In the genomic region with DNA sequence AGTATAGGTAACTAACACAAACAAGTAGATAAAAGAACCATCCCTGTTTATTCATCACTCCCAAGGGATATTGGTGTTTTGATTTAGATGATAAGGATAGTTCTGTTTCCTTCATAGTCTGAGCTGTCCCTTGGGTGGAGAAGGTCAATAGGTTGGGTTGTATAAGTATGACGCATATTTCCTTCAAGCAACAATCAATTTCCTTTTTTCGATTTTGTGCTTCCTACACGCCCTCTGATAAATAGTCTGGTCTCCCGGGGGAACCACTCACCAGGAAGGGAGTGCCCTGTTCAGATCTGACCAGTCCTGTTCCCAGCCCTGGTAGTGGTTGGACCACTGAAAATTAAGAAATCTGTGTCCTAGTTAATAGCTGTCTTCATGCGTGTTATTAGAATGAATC, we compare ENCODE assay signal across 24 cellular contexts.
DNase-seq lines count a peak whose midpoint lies in the region; ATAC-seq and TF ChIP-seq lines count a peak whose summit lies in the region.
"Had no signal": no experiment of that assay in that cellular context is flagged by ENCODE, and none has a peak within 500 bp of the region (broad histone marks: within the 10 kb centered on the region; RNA-seq: fewer than 3 reads in every experiment).

No MANE protein-coding gene starts in this region.

- TF ChIP-seq CTCF in breast epithelium (IDR thresholded peaks at IDR 0.05): no peak
- no peak for TF ChIP-seq CTCF in MCF 10A (IDR thresholded peaks at IDR 0.05; ENCODE audit: unreplicated experiment)
- TF ChIP-seq CTCF in gastroesophageal sphincter (IDR thresholded peaks at IDR 0.05): no peak
- TF ChIP-seq CTCF in mucosa of descending colon (IDR thresholded peaks at IDR 0.05): no peak
- no peak for TF ChIP-seq CTCF in tibial artery (IDR thresholded peaks at IDR 0.05)

- H3K4me3 ChIP-seq in breast epithelium (no peak overlapping the region), gastroesophageal sphincter (no peak overlapping the region), mucosa of descending colon (no peak overlapping the region), tibial artery (no peak overlapping the region), Karpas-422 (ENCODE audit: low read length) (no peak overlapping the region)
- H3K4me3 ChIP-seq: BLaER1 treated with 17β-estradiol and CSF1 and Interleukin-3, amounts not matched to agents 10 nM and 100 nM; GM23248; Peyer's patch; smooth muscle cell; testis had no signal

- no peaks in the 10 kb centered on the region for H3K36me3 ChIP-seq in breast epithelium
- no peaks in the 10 kb centered on the region for H3K36me3 ChIP-seq in gastroesophageal sphincter
- no peaks in the 10 kb centered on the region for H3K36me3 ChIP-seq in mucosa of descending colon (ENCODE audit: low read depth)
- no peaks in the 10 kb centered on the region for H3K36me3 ChIP-seq in tibial artery
- H3K36me3 ChIP-seq in Karpas-422 (ENCODE audit: insufficient read depth, low read length): no peaks in the 10 kb centered on the region
- H3K36me3 ChIP-seq: BLaER1 treated with 17β-estradiol and CSF1 and Interleukin-3, amounts not matched to agents 10 nM and 100 nM; Peyer's patch had no signal

- H3K9me3 Mint-ChIP-seq in MCF 10A (ENCODE audit: unreplicated experiment): no peaks in the 10 kb centered on the region
- H3K9me3 Mint-ChIP-seq: activated naive CD4-positive, alpha-beta T cell treated with anti-CD3 and anti-CD28 coated beads for 36 hours had no signal

- H3K9me2 ChIP-seq in Karpas-422 (replicated peaks; ENCODE audit: insufficient read depth, low read length): no peaks in the 10 kb centered on the region

- no peak overlapping the region for H2AFZ ChIP-seq in Karpas-422 (ENCODE audit: low read length)
- H2AFZ ChIP-seq: GM23248 had no signal

- no peaks in the 10 kb centered on the region for H3K79me2 ChIP-seq in Karpas-422 (ENCODE audit: low read length)

- H3K27ac Mint-ChIP-seq in MCF 10A (ENCODE audit: low read depth, unreplicated experiment): no peak overlapping the region
- H3K27ac Mint-ChIP-seq: activated naive CD4-positive, alpha-beta T cell treated with anti-CD3 and anti-CD28 coated beads for 36 hours; immature natural killer cell had no signal

- CTCF ChIA-PET in MCF 10A (lab: Yijun Ruan, JAX): no interaction called here

- no peaks in the 10 kb centered on the region for H3K27me3 Mint-ChIP-seq in MCF 10A (ENCODE audit: insufficient read depth, unreplicated experiment)

- 50 to 71% methylated on average over 5 of the region's 5 CpGs for WGBS in gastroesophageal sphincter (ENCODE audit: low coverage in 1 of 2), 2 donors

- no peaks in the 10 kb centered on the region for H3K36me3 Mint-ChIP-seq in MCF 10A (ENCODE audit: insufficient read depth, unreplicated experiment)
- H3K36me3 Mint-ChIP-seq: immature natural killer cell had no signal

- no peaks in the 10 kb centered on the region for H3K9me3 ChIP-seq in breast epithelium
- H3K9me3 ChIP-seq in gastroesophageal sphincter: no peaks in the 10 kb centered on the region
- H3K9me3 ChIP-seq in mucosa of descending colon: no peaks in the 10 kb centered on the region
- H3K9me3 ChIP-seq in tibial artery: no peaks in the 10 kb centered on the region
- no peaks in the 10 kb centered on the region for H3K9me3 ChIP-seq in Karpas-422 (ENCODE audit: low read length)
- H3K9me3 ChIP-seq: BLaER1 treated with 17β-estradiol and CSF1 and Interleukin-3, amounts not matched to agents 10 nM and 100 nM; Peyer's patch; testis had no signal

- no peaks in the 10 kb centered on the region for H4K20me1 ChIP-seq in Karpas-422 (ENCODE audit: insufficient read depth, low read depth, low read length)
- H4K20me1 ChIP-seq: BLaER1 treated with 17β-estradiol and CSF1 and Interleukin-3, amounts not matched to agents 10 nM and 100 nM had no signal

- BruUV-seq in MCF 10A (replicated peaks; lab: Mats Ljungman, UMichigan): no TSS peak

- no peaks in the 10 kb centered on the region for H3K4me1 ChIP-seq in breast epithelium
- peaks cover 0 to 13% (median 0%) of the 10 kb centered on the region in 3 donors for H3K4me1 ChIP-seq in gastroesophageal sphincter
- no peaks in the 10 kb centered on the region for H3K4me1 ChIP-seq in mucosa of descending colon (ENCODE audit: low read depth)
- H3K4me1 ChIP-seq in tibial artery: no peaks in the 10 kb centered on the region
- H3K4me1 ChIP-seq in Karpas-422 (ENCODE audit: low read length): no peaks in the 10 kb centered on the region
- H3K4me1 ChIP-seq: testis had no signal

- no peaks in the 10 kb centered on the region for H3K27me3 ChIP-seq in breast epithelium
- H3K27me3 ChIP-seq in gastroesophageal sphincter: no peaks in the 10 kb centered on the region
- no peaks in the 10 kb centered on the region for H3K27me3 ChIP-seq in tibial artery
- H3K27me3 ChIP-seq in Karpas-422 (ENCODE audit: low read length): no peaks in the 10 kb centered on the region
- H3K27me3 ChIP-seq: BLaER1 treated with 17β-estradiol and CSF1 and Interleukin-3, amounts not matched to agents 10 nM and 100 nM; Peyer's patch; testis had no signal

- intact Hi-C loops in breast epithelium (cut with DNase I; ENCODE audit: low total_unique reads) (no loop called here), MCF 10A (cut with micrococcal nuclease) (no loop called here), mucosa of descending colon (cut with DNase I, micrococcal nuclease) (no loop called here), tibial artery (cut with DNase I; ENCODE audit: low total_unique reads) (no loop called here)

- H3K27ac ChIP-seq in breast epithelium (peak overlapping the region; percentile 45 to 59), gastroesophageal sphincter (peak overlapping the region in 1 of 4 donors; percentile 59), tibial artery (no peak overlapping the region), Karpas-422 (ENCODE audit: low read length) (no peak overlapping the region)
- H3K27ac ChIP-seq: 22Rv1; BLaER1 treated with 17β-estradiol and CSF1 and Interleukin-3, amounts not matched to agents 10 nM and 100 nM; GM23248; HL-60; testis had no signal

- POLR2A ChIA-PET in MCF 10A (lab: Yijun Ruan, JAX): no interaction called here

- H3K4me2 ChIP-seq in Karpas-422 (ENCODE audit: low read depth, low read length, poor library complexity, severe bottlenecking): no peak overlapping the region
- H3K4me2 ChIP-seq: BLaER1 treated with 17β-estradiol and CSF1 and Interleukin-3, amounts not matched to agents 10 nM and 100 nM; smooth muscle cell had no signal

- ATAC-seq in gastroesophageal sphincter (peak; percentile 75), mucosa of descending colon (peak; percentile 95)

- peaks cover 7% of the 10 kb centered on the region for H3K4me1 Mint-ChIP-seq in MCF 10A (ENCODE audit: insufficient read depth, unreplicated experiment)
- H3K4me1 Mint-ChIP-seq: immature natural killer cell had no signal

- TF ChIP-seq POLR2A in breast epithelium (IDR thresholded peaks at IDR 0.05) (no peak), gastroesophageal sphincter (IDR thresholded peaks at IDR 0.05) (no peak)

- no peak overlapping the region for H3K4me3 Mint-ChIP-seq in MCF 10A (ENCODE audit: unreplicated experiment)
- H3K4me3 Mint-ChIP-seq: activated naive CD4-positive, alpha-beta T cell treated with anti-CD3 and anti-CD28 coated beads for 36 hours; immature natural killer cell had no signal

- no peak for TF ChIP-seq EP300 in gastroesophageal sphincter (IDR thresholded peaks at IDR 0.05)

- H3K9ac ChIP-seq in Karpas-422 (ENCODE audit: low read length): no peak overlapping the region
- H3K9ac ChIP-seq: BLaER1 treated with 17β-estradiol and CSF1 and Interleukin-3, amounts not matched to agents 10 nM and 100 nM; GM23248 had no signal

- DNase-seq in breast epithelium (ENCODE audit: low spot score in 2 of 2) (no peak), MCF 10A (ENCODE audit: unreplicated experiment) (no peak), mucosa of descending colon (peak in 1 of 3 donors; percentile 22), NOMO-1 treated with dmso at 0.1 percent for 144 hours (lab: John Stamatoyannopoulos, UW; ENCODE audit: unreplicated experiment) (no peak), tibial artery (no peak), T-helper 1 cell (no peak), Karpas-422 (no peak)
- DNase-seq: activated CD4-positive, alpha-beta T cell treated with anti-CD3 and anti-CD28 coated beads, Interleukin-2, amount 50 U/mL, for 48 hours; activated naive CD4-positive, alpha-beta T cell treated with anti-CD3 and anti-CD28 coated beads for 36 hours; activated T-cell treated with anti-CD3 and anti-CD28 coated beads, Interleukin-2, amount 50 U/mL, for 1 hour; glutamatergic neuron; GM23248; immature natural killer cell; KG1; midbrain; NCI-H1105 treated with DMSO at 0.1 percent for 48 hours; NCI-H748 treated with DMSO at 0.1 percent for 48 hours; testis had no signal

Comparison
In these comparisons a context has a peak if more than half of its experiments do, and no peak if none do; other contexts are left out.
1. H3K27ac ChIP-seq: peak in breast epithelium (2 of 2); none in tibial artery (0 of 2) and Karpas-422 (single experiment).